8 cellular contexts compared by ENCODE assay signal in genomic region chr22:17980638-17981051, GRCh38. TPM values are rescaled to one million over a fixed set of nuclear protein-coding genes. Genes with fewer than 3 reads are reported as not detected.
DNase-seq lines count a peak whose midpoint lies in the region; ATAC-seq, FAIRE-seq and TF ChIP-seq lines count a peak whose summit lies in the region.

No MANE protein-coding gene starts in this region.

- TF ChIP-seq POLR2A in GM12878 (IDR thresholded peaks at IDR 0.05; ENCODE audit: low read depth, low read length), result no peak

- TF ChIP-seq CTCF in DOHH2 (IDR thresholded peaks at IDR 0.05; ENCODE audit: low read depth, low read length, poor library complexity, severe bottlenecking) (no peak), GM12878 (IDR thresholded peaks at IDR 0.05 in 2 of 3, conservative IDR thresholded peaks at IDR 0.05 in 1 of 3; ENCODE audit: control insufficient read depth in 2 of 3, extremely low read depth in 1 of 3, insufficient read depth in 1 of 3, low read depth in 3 of 3, low read length in 3 of 3) (no peak)

- H3K27ac ChIP-seq in DOHH2 (ENCODE audit: low read depth, low read length) (no peak overlapping the region), GM12878 (ENCODE audit: control insufficient read depth, insufficient read depth) (no peak overlapping the region)

- H3K36me3 Mint-ChIP-seq in naive thymus-derived CD8-positive, alpha-beta T cell, result no peaks in the 10 kb centered on the region

- H3K27ac Mint-ChIP-seq in naive thymus-derived CD8-positive, alpha-beta T cell, result peak overlapping the region; percentile 55 to 96 (median 87)

- H3K4me2 ChIP-seq in DOHH2 (ENCODE audit: low read length) (peak overlapping the region; percentile 23; the same call in 1 of the 2 replicates), GM12878 (ENCODE audit: control insufficient read depth, insufficient read depth) (no peak overlapping the region)

- H3K4me1 ChIP-seq in DOHH2 (ENCODE audit: control insufficient read depth, low read length), result peaks cover 39% of the 10 kb centered on the region
- peaks cover 6% of the 10 kb centered on the region for H3K4me1 ChIP-seq in GM12878 (ENCODE audit: control insufficient read depth, insufficient read depth, low read length)

- H3K9me2 ChIP-seq in DOHH2 (replicated peaks; ENCODE audit: control insufficient read depth, low read length), result no peaks in the 10 kb centered on the region

- SMC1A ChIA-PET in GM12878 (lab: Charles Lee; ENCODE audit: uncharacterized antibody, unreplicated experiment), result interaction anchor here (1.2 kb wide), 1 partner anchor 95 kb away, joined by 4 read pairs; no protein-coding TSS in a partner anchor

- peaks cover 17 to 57% (median 28%) of the 10 kb centered on the region in 4 donors for H3K4me1 Mint-ChIP-seq in naive thymus-derived CD8-positive, alpha-beta T cell

- CTCF ChIA-PET in GM12878 (lab: Yijun Ruan, JAX), result no interaction called here

- peak; percentile 59 for ATAC-seq in GM12878
- ATAC-seq in naive thymus-derived CD8-positive, alpha-beta T cell, result peak; percentile 82 to 86
- no peak for ATAC-seq in HG03139 (IDR thresholded peaks at IDR 0.05; ENCODE audit: unreplicated experiment)
- no peak for ATAC-seq in HG03442 (IDR thresholded peaks at IDR 0.05; ENCODE audit: unreplicated experiment)

- BruUV-seq in GM12878 (replicated peaks; lab: Mats Ljungman, UMichigan), result no TSS peak

- in situ Hi-C loops in GM12878 (cut with MboI), result no loop called here

- H3K9me3 Mint-ChIP-seq in naive thymus-derived CD8-positive, alpha-beta T cell, result peaks cover 0 to 4% (median 0%) of the 10 kb centered on the region in 9 donors

- H3K9me3 ChIP-seq in DOHH2 (ENCODE audit: control insufficient read depth, insufficient read depth, low read length) (no peaks in the 10 kb centered on the region), GM12878 (replicated peaks; ENCODE audit: control insufficient read depth, insufficient read depth, low read length) (no peaks in the 10 kb centered on the region; the same call in 1 of the 3 replicates)

- H3K4me3 ChIP-seq in DOHH2 (ENCODE audit: low read length) (no peak overlapping the region), GM12878 (no peak overlapping the region)

- H3F3A ChIP-seq in DOHH2 (ENCODE audit: control insufficient read depth, insufficient read depth), result peaks cover 7% of the 10 kb centered on the region

- H3K4me3 Mint-ChIP-seq in naive thymus-derived CD8-positive, alpha-beta T cell, result peak overlapping the region; percentile 68 to 94 (median 82)

- H2AFZ ChIP-seq in GM12878 (ENCODE audit: control insufficient read depth, low read depth, low read length), result no peak overlapping the region

- H3K79me2 ChIP-seq in DOHH2 (ENCODE audit: control insufficient read depth, low read length) (peaks cover 96% of the 10 kb centered on the region), GM12878 (ENCODE audit: control insufficient read depth, insufficient read depth, low read length) (peaks cover 18% of the 10 kb centered on the region)

- RAD21 ChIA-PET in GM12878 (lab: Charles Lee; ENCODE audit: unreplicated experiment), result no interaction called here

- TF ChIP-seq EP300 in GM12878 (IDR thresholded peaks at IDR 0.05; ENCODE audit: borderline replicate concordance in 1 of 2, control insufficient read depth in 1 of 2, low read depth in 2 of 2, low read length in 2 of 2), result no peak

- TF ChIP-seq RAD21 in GM12878 (IDR thresholded peaks at IDR 0.05; ENCODE audit: insufficient read depth, low read depth, low read length), result no peak

- POLR2A ChIA-PET in GM12878 (lab: Charles Lee), result no interaction called here
- POLR2A ChIA-PET in naive thymus-derived CD8-positive, alpha-beta T cell (lab: Charles Lee), result no interaction called here

- H3K9ac ChIP-seq in GM12878 (ENCODE audit: control insufficient read depth, insufficient read depth, low read length), result no peak overlapping the region

- intact Hi-C loops in GM12878 (cut with micrococcal nuclease; ENCODE audit: unreplicated experiment), result no loop called here

- H3K36me3 ChIP-seq in DOHH2 (ENCODE audit: control insufficient read depth, low read length) (peaks cover 3% of the 10 kb centered on the region; the same call in 1 of the 2 replicates), GM12878 (ENCODE audit: control insufficient read depth in 2 of 2, insufficient read depth in 2 of 2, low read length in 1 of 2) (peaks cover 0 to 2% of the 10 kb centered on the region in 2 experiments; a peak in 2 of 4 replicates)

- DNase-seq in T-helper 2 cell (peak in 4 of 5 experiments; percentile 18 to 91 (median 28)), GM12878 (ENCODE audit: low read depth, low spot score) (no peak), HuH-7.5 (ENCODE audit: low spot score) (no peak), NCI-H1694 treated with DMSO at 0.1 percent for 48 hours (lab: John Stamatoyannopoulos, UW) (no peak)
- peak in 7 of 10 donors; percentile 5 to 44 (median 31) for DNase-seq in naive thymus-derived CD8-positive, alpha-beta T cell

- H3K27me3 ChIP-seq in DOHH2 (ENCODE audit: control insufficient read depth, low read length) (no peaks in the 10 kb centered on the region), GM12878 (replicated peaks in 1 of 2; ENCODE audit: control insufficient read depth in 2 of 2, insufficient read depth in 2 of 2, low read length in 1 of 2) (no peaks in the 10 kb centered on the region)

- no peaks in the 10 kb centered on the region for H3K27me3 Mint-ChIP-seq in naive thymus-derived CD8-positive, alpha-beta T cell

- no peak for FAIRE-seq in GM12878 (lab: Jason Lieb, UNC)

- H4K20me1 ChIP-seq in DOHH2 (ENCODE audit: control insufficient read depth, insufficient read depth, low read depth, low read length) (peaks cover 35% of the 10 kb centered on the region), GM12878 (ENCODE audit: control insufficient read depth, insufficient read depth) (no peaks in the 10 kb centered on the region)

- 7% methylated on average over 13 of the region's 13 CpGs for WGBS in GM12878 (ENCODE audit: insufficient coverage, insufficient replicate concordance, low lambda C conversion rate, missing lambda C conversion rate)

TF ChIP-seq in GM12878, 131 proteins besides CTCF, POLR2A, EP300 and RAD21:
- TF ChIP-seq IRF3 (IDR thresholded peaks at IDR 0.05) (no peak), ZZZ3 (IDR thresholded peaks at IDR 0.05; ENCODE audit: control insufficient read depth, insufficient read length, low read depth) (no peak), ZNF622 (IDR thresholded peaks at IDR 0.05) (no peak)

RNA-seq across cellular contexts. Expression of gene MICAL3, which starts 43.7 kb away (rescaled TPM):
- total RNA-seq in GM12878 (2013; cell fraction: nucleolus; rRNA removed), result 350 and 390 TPM in 2 replicates
- total RNA-seq in GM12878 (2014; rRNA removed) (24.1 and 26.8 TPM in 2 replicates), GM12878 (2014; rRNA removed; fragmentation: Illumina TruSeq; extraction: Trizol) (27.0 and 30.5 TPM in 2 replicates), GM12878 (2021) (88.1 and 92.2 TPM in 2 replicates)
- 10.0 TPM for polyA plus RNA-seq in GM12878 (2011; ENCODE audit: low read depth)
- polyA plus RNA-seq in GM12878 (2011; rRNA removed) (12.6 and 21.2 TPM in 2 replicates), GM12878 (2014; fragmentation: Illumina TruSeq; extraction: Trizol) (44.7 and 57.4 TPM in 2 replicates), GM12878 (2014; fragmentation: Nextera tagmentation; extraction: Ambion mirVana) (1 to 10 TPM; 2.6 to 3.3 TPM), GM12878 (2014; rRNA removed) (30.8 and 36.1 TPM in 2 replicates), GM12878 (2016; fragmentation: Nextera tagmentation; extraction: Ambion mirVana) (10 to 100 TPM; 11.0 to 16.4 TPM)
- polyA plus RNA-seq in GM12878 (2011; cell fraction: cytosol; rRNA removed), result 10.7 and 12.7 TPM in 2 replicates
- polyA plus RNA-seq in GM12878 (2011; cell fraction: nucleus; rRNA removed), result 68.4 and 143 TPM in 2 replicates
- polyA plus RNA-seq in GM12878 (2012), result 17.8 and 21.9 TPM in 2 replicates
- 47.1 and 52.2 TPM in 2 replicates for polyA minus RNA-seq in GM12878 (2011; rRNA and poly(A)+ RNA removed)
- polyA minus RNA-seq in GM12878 (2011; cell fraction: cytosol; rRNA and poly(A)+ RNA removed), result 18.7 and 21.0 TPM in 2 replicates
- 46.8 and 73.0 TPM in 2 replicates for polyA minus RNA-seq in GM12878 (2011; cell fraction: nucleus; rRNA and poly(A)+ RNA removed)
- 10 to 100 TPM; 20.8 to 27.3 TPM for total RNA-seq in naive thymus-derived CD8-positive, alpha-beta T cell
- 1 to 10 TPM in 2 of 3 donors, under 1 TPM in 1; 0.90 to 1.3 (median 1.2) TPM for polyA plus RNA-seq in naive thymus-derived CD8-positive, alpha-beta T cell

Comparison
In these comparisons a context has a peak if more than half of its experiments do, and no peak if none do; other contexts are left out.
1. DNase-seq: peak in T-helper 2 cell (4 of 5) and naive thymus-derived CD8-positive, alpha-beta T cell (7 of 10); none in GM12878 (single experiment), HuH-7.5 (single experiment) and NCI-H1694 treated with DMSO at 0.1 percent for 48 hours (single experiment).
2. ATAC-seq: peak in GM12878 (single experiment) and naive thymus-derived CD8-positive, alpha-beta T cell (2 of 2); none in HG03139 (single experiment) and HG03442 (single experiment).